1 cellular context compared by ENCODE assay signal in genomic region chr11:6326980-6327379, GRCh38.
TF ChIP-seq lines count a peak whose summit lies in the region.

No MANE protein-coding gene starts in this region.

TF ChIP-seq in H1, 55 proteins besides CTCF, POLR2A, EP300 and RAD21 (continued from another document):
- TF ChIP-seq FOSL1 (IDR thresholded peaks at IDR 0.05; ENCODE audit: insufficient read depth, low read depth, low read length) = no peak
- TF ChIP-seq CHD7 (IDR thresholded peaks at IDR 0.05; ENCODE audit: insufficient replicate concordance, low read length) = no peak
- TF ChIP-seq EGR1 (IDR thresholded peaks at IDR 0.05; ENCODE audit: borderline replicate concordance, low read depth, low read length) = no peak
- TF ChIP-seq BRCA1 (IDR thresholded peaks at IDR 0.05; ENCODE audit: low read depth, low read length) = no peak
